18 cellular contexts compared by ENCODE assay signal in genomic region chr13:109773276-109773675, GRCh38. TPM values are rescaled to one million over a fixed set of nuclear protein-coding genes. Genes with fewer than 3 reads are reported as not detected.
DNase-seq lines count a peak whose midpoint lies in the region; ATAC-seq and TF ChIP-seq lines count a peak whose summit lies in the region.
"Had no signal": no experiment of that assay in that cellular context is flagged by ENCODE, and none has a peak within 500 bp of the region (broad histone marks: within the 10 kb centered on the region; RNA-seq: fewer than 3 reads in every experiment).

No MANE protein-coding gene starts in this region.

- no peak overlapping the region for H3K4me3 Mint-ChIP-seq in T-helper 17 cell
- H3K4me3 Mint-ChIP-seq: CD4-positive, alpha-beta T cell; H9; T-cell had no signal

- POLR2A ChIA-PET in A673 (lab: Charles Lee; ENCODE audit: low non-redundant PET) = no interaction called here

- H3K9me3 ChIP-seq in A673 (ENCODE audit: low read depth, low read length, poor library complexity, severe bottlenecking) (no peaks in the 10 kb centered on the region), T-helper 17 cell (ENCODE audit: control insufficient read depth, low read length, poor library complexity, severe bottlenecking) (no peaks in the 10 kb centered on the region), heart left ventricle (no peaks in the 10 kb centered on the region)
- H3K9me3 ChIP-seq: body of pancreas, left lung, stomach had no signal

- BruUV-seq in A673 (replicated peaks; lab: Mats Ljungman, UMichigan) = no TSS peak

- intact Hi-C loops in A673 (cut with micrococcal nuclease; ENCODE audit: unreplicated experiment) (no loop called here), heart left ventricle (cut with DNase I) (loop anchor here in 1 of 10 donors (10.0 kb wide), 1 partner anchor 628 kb away; no protein-coding TSS in a partner anchor)

- H3K4me1 Mint-ChIP-seq in T-helper 17 cell = peaks cover 32% of the 10 kb centered on the region

- 91 to 97% (median 94%) methylated on average over 6 of the region's 6 CpGs for WGBS in heart left ventricle, 4 donors

- peak overlapping the region; percentile 8 for H3K27ac Mint-ChIP-seq in T-helper 17 cell
- H3K27ac Mint-ChIP-seq: CD4-positive, alpha-beta T cell; H9; T-cell had no signal

- CTCF ChIA-PET in A673 (lab: Charles Lee) = no interaction called here

- no peaks in the 10 kb centered on the region for H3K27me3 ChIP-seq in A673 (replicated peaks; ENCODE audit: insufficient read depth, low read depth, low read length, poor library complexity)
- no peaks in the 10 kb centered on the region for H3K27me3 ChIP-seq in heart left ventricle
- H3K27me3 ChIP-seq: body of pancreas, left lung, stomach had no signal

- no peak for TF ChIP-seq POLR2A in heart left ventricle (IDR thresholded peaks at IDR 0.05)

- H3K36me3 Mint-ChIP-seq in T-helper 17 cell (ENCODE audit: low read depth) = peaks cover 2% of the 10 kb centered on the region

- H3K36me3 ChIP-seq in A673 (ENCODE audit: insufficient read depth, low read length, poor library complexity, severe bottlenecking) = peaks cover 98% of the 10 kb centered on the region
- peaks cover 0 to 16% (median 4%) of the 10 kb centered on the region in 9 donors for H3K36me3 ChIP-seq in heart left ventricle

- H3K27ac ChIP-seq in A673 (ENCODE audit: low read depth, low read length, poor library complexity, severe bottlenecking) = no peak overlapping the region
- no peak overlapping the region for H3K27ac ChIP-seq in heart left ventricle
- H3K27ac ChIP-seq: body of pancreas, left lung, skin epidermis, stomach had no signal

- H3K4me1 ChIP-seq in A673 (ENCODE audit: insufficient read depth, low read length, poor library complexity, severe bottlenecking) (peaks cover 82% of the 10 kb centered on the region), heart left ventricle (peaks cover 0 to 28% (median 18%) of the 10 kb centered on the region in 12 donors)

- no peak for DNase-seq in A673 (ENCODE audit: low spot score)
- DNase-seq in Daoy (ENCODE audit: low read depth) = peak; percentile 52
- DNase-seq in T-helper 17 cell = no peak
- DNase-seq in iris pigment epithelial cell (ENCODE audit: low read depth) = peak; percentile 47
- no peak for DNase-seq in amygdala (lab: John Stamatoyannopoulos, UW)
- no peak for DNase-seq in heart left ventricle
- no peak for DNase-seq in glomerular visceral epithelial cell (ENCODE audit: extremely low spot score)
- DNase-seq: activated CD4-positive, alpha-beta T cell treated with anti-CD3 and anti-CD28 coated beads for 1 hour; body of pancreas; CD4-positive, alpha-beta T cell; H9; KG1; left lung; NCI-H1694; NCI-H510A; stomach; T-cell had no signal

- H3K4me3 ChIP-seq in A673 (ENCODE audit: low read depth, low read length, poor library complexity, severe bottlenecking) (peak overlapping the region; percentile 82), heart left ventricle (no peak overlapping the region)
- H3K4me3 ChIP-seq: body of pancreas, left lung, skin epidermis, stomach had no signal

- TF ChIP-seq CTCF in A673 (conservative IDR thresholded peaks at IDR 0.05; ENCODE audit: low read depth, low read length) (no peak), heart left ventricle (IDR thresholded peaks at IDR 0.05) (no peak)

- no peaks in the 10 kb centered on the region for H3K27me3 Mint-ChIP-seq in T-helper 17 cell
- H3K27me3 Mint-ChIP-seq: CD4-positive, alpha-beta T cell; T-cell had no signal

- ATAC-seq in T-helper 17 cell = no peak
- no peak for ATAC-seq in heart left ventricle
- ATAC-seq: body of pancreas, left lung, T-cell had no signal

RNA-seq across cellular contexts. Expression of gene IRS2, which starts 13.1 kb away (rescaled TPM):
- total RNA-seq in A673 (2021) (135 TPM in 2 replicates), T-helper 17 cell (100 to 1,000 TPM in 1 of 2 donors, 10 to 100 TPM in 1; 90.1 to 101 TPM), heart left ventricle (10 to 100 TPM in 7 of 9 donors, 1 to 10 TPM in 2; 6.5 to 54.9 (median 14.4) TPM)
- total RNA-seq in Daoy (2014; rRNA removed; shearing (Covaris generic)) = 0.30 and 0.40 TPM in 2 replicates
- 10 to 100 TPM in 1 of 2 donors, 1 to 10 TPM in 1; 3.4 to 42.9 TPM for polyA plus RNA-seq in heart left ventricle

Comparison
In these comparisons a context has a peak if more than half of its experiments do, and no peak if none do; other contexts are left out.
1. DNase-seq: peak in Daoy (single experiment) and iris pigment epithelial cell (single experiment); none in A673 (single experiment), T-helper 17 cell (0 of 3), amygdala (0 of 56), heart left ventricle (0 of 5) and glomerular visceral epithelial cell (single experiment).